Comparison of ENCODE assay signal across 7 cellular contexts in the genomic region with DNA sequence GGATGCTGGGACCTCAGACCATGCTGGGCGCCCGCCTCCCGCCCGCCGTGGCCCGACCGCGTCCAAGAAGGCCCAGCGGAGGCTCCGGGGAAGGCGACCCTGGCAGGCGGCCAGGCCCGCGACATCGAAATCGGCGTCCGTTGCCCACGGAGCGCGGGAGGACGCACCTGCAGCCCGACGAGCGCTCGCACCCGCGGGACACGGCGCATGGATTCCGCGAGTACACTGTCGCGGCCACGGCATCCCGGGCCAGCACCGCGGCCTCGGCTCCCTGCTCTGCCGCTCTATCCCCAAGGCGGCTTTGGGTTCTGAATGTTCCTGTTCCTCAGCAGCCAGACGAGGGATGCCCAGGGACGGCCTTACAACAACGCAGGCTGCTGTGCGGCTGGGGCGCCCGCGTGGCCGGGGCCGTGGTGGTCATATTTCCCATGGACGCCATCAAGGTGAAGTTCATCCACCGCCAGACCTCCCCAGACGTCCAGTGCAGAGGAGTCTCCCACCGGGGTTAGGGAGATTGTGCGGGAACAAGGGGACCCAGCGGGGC.
"Had no signal": no experiment of that assay in that cellular context is flagged by ENCODE, and none has a peak within 500 bp of the region (broad histone marks: within the 10 kb centered on the region; RNA-seq: fewer than 3 reads in every experiment).

No MANE protein-coding gene starts in this region.

- DNase-seq: IMR-90, KBM-7, KG1 had no signal

- ATAC-seq: HepG2, K562 had no signal

- H3K4me3 ChIP-seq: K562 had no signal

- H3K27ac ChIP-seq: HL-60, KMS-11 had no signal
